9 cellular contexts compared by ENCODE assay signal in the genomic region with DNA sequence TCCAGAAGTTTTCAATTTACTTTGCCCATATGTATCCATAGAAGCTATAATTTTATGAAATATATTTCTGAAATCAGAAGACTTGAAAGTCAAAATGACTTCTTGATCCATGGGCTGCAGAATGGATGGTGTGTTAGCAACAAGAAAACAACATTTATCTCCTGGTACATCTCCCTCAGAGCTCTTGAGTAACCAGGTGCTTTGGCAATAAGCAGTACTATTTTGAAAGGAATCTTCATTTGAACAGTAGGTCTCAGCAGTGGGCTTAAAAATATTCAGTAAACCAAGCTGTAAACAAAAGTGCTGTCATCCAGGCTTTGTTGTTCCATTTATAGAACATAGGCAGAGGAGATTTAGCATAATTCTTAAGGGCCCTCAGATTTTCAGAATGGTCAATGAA.
"Had no signal": no experiment of that assay in that cellular context is flagged by ENCODE, and none has a peak within 500 bp of the region (broad histone marks: within the 10 kb centered on the region; RNA-seq: fewer than 3 reads in every experiment).

No MANE protein-coding gene starts in this region.

- H3K36me3 ChIP-seq: HAP-1 had no signal

- DNase-seq: GM23248, GOT3, H7, H9, HCEC 1CT, HFFc6 had no signal

- H3K4me3 ChIP-seq: GM23248, GM23338, HAP-1 had no signal

- H3K4me1 ChIP-seq: HAP-1 had no signal

- H3K27ac ChIP-seq: GM23248 had no signal

- ATAC-seq: GM23338, HCT116 had no signal

- H3K9me3 ChIP-seq: HAP-1 had no signal
